25 cellular contexts compared by ENCODE assay signal in genomic region chr5:173901705-173902104, GRCh38. TPM values are rescaled to one million over a fixed set of nuclear protein-coding genes. Genes with fewer than 3 reads are reported as not detected.
DNase-seq lines count a peak whose midpoint lies in the region; ATAC-seq and TF ChIP-seq lines count a peak whose summit lies in the region.
"Had no signal": no experiment of that assay in that cellular context is flagged by ENCODE, and none has a peak within 500 bp of the region (broad histone marks: within the 10 kb centered on the region; RNA-seq: fewer than 3 reads in every experiment).

No MANE protein-coding gene starts in this region.

- H3K9me3 ChIP-seq in OCI-LY7 (ENCODE audit: low read length) (peaks cover 2% of the 10 kb centered on the region; the same call in 1 of the 2 replicates), psoas muscle (no peaks in the 10 kb centered on the region)
- H3K9me3 ChIP-seq: pancreas, testis had no signal

- H3K27ac ChIP-seq in KMS-11 (no peak overlapping the region), OCI-LY7 (ENCODE audit: low read depth, low read length, poor library complexity, severe bottlenecking) (peak overlapping the region; percentile 27), coronary artery (peak overlapping the region; percentile 33 to 39), psoas muscle (peak overlapping the region; percentile 71)
- H3K27ac ChIP-seq: epithelial cell of prostate had no signal

- H3K27me3 ChIP-seq in KMS-11 (ENCODE audit: insufficient read depth, low read depth): no peaks in the 10 kb centered on the region
- no peaks in the 10 kb centered on the region for H3K27me3 ChIP-seq in psoas muscle (ENCODE audit: insufficient read depth in 3 of 3, low read length in 2 of 3)
- H3K27me3 ChIP-seq: pancreas, testis had no signal

- H3K79me2 ChIP-seq in KMS-11 (ENCODE audit: insufficient read depth, low read depth): peaks cover 97% of the 10 kb centered on the region
- H3K79me2 ChIP-seq in OCI-LY7 (ENCODE audit: insufficient read depth, low read depth, low read length): peaks cover 100% of the 10 kb centered on the region

- 96 to 97% (median 96%) methylated on average over 3 of the region's 3 CpGs for WGBS in psoas muscle, 3 donors

- H4K20me1 ChIP-seq in KMS-11 (ENCODE audit: insufficient read depth): 0 out of 2 replicates have a peak, but pooled peaks cover 3% of the 10 kb centered on the region
- no peaks in the 10 kb centered on the region for H4K20me1 ChIP-seq in OCI-LY7 (ENCODE audit: insufficient read depth, low read length)

- H3K4me2 ChIP-seq in KMS-11 (peak overlapping the region; percentile 91), OCI-LY7 (ENCODE audit: low read length) (peak overlapping the region; percentile 85)

- POLR2A ChIA-PET in OCI-LY7 (lab: Charles Lee): interaction anchor here (0.6 to 5.8 kb wide), 12 partner anchors 9 to 166 kb away, joined by 3 to 114 read pairs (median 4); no protein-coding TSS in a partner anchor

- H2AFZ ChIP-seq in KMS-11 (ENCODE audit: low read depth) (no peak overlapping the region), OCI-LY7 (ENCODE audit: low read length) (no peak overlapping the region)

- BruUV-seq in OCI-LY7 (replicated peaks; lab: Mats Ljungman, UMichigan): no TSS peak

- no peak for TF ChIP-seq CTCF in KMS-11 (conservative IDR thresholded peaks at IDR 0.05; ENCODE audit: low read depth, low read length)
- TF ChIP-seq CTCF in OCI-LY7 (conservative IDR thresholded peaks at IDR 0.05; ENCODE audit: low read length): no peak
- TF ChIP-seq CTCF in coronary artery (IDR thresholded peaks at IDR 0.05): no peak
- TF ChIP-seq CTCF in psoas muscle (IDR thresholded peaks at IDR 0.05): no peak

- H3K36me3 ChIP-seq in KMS-11 (ENCODE audit: insufficient read depth) (no peaks in the 10 kb centered on the region), OCI-LY7 (ENCODE audit: insufficient read depth, low read length) (peaks cover 29% of the 10 kb centered on the region), psoas muscle (ENCODE audit: insufficient read depth in 1 of 2, low read depth in 1 of 2) (no peaks in the 10 kb centered on the region)
- H3K36me3 ChIP-seq: pancreas had no signal

- intact Hi-C loops in OCI-LY7 (cut with micrococcal nuclease; ENCODE audit: unreplicated experiment): no loop called here
- intact Hi-C loops in psoas muscle (cut with DNase I): no loop called here

- CTCF ChIA-PET in OCI-LY7 (lab: Charles Lee; ENCODE audit: unreplicated experiment): interaction anchor here (0.5 to 1.2 kb wide), 2 partner anchors 14 to 201 kb away, joined by 3 read pairs; no protein-coding TSS in a partner anchor

- no peak for DNase-seq in OCI-LY7 (ENCODE audit: low spot score)
- DNase-seq in coronary artery (ENCODE audit: low spot score): no peak
- no peak for DNase-seq in psoas muscle
- DNase-seq in ureter (ENCODE audit: low spot score): no peak
- DNase-seq in stimulated activated CD4-positive, alpha-beta T cell treated with anti-CD3 and anti-CD28 coated beads, Interleukin-2, amount 100 ng/mL, for 48 hours: no peak
- DNase-seq in stimulated activated CD4-positive, alpha-beta T cell treated with anti-CD3 and anti-CD28 coated beads, Interleukin-2, amount 100 ng/mL, for 24 hours: no peak
- DNase-seq: activated CD4-positive, alpha-beta T cell treated with anti-CD3 and anti-CD28 coated beads for 1 hour; activated CD8-positive, alpha-beta T cell treated with anti-CD3 and anti-CD28 coated beads for 36 hours; activated effector memory CD4-positive, alpha-beta T cell treated with Interleukin-2 at 50 U/mL for 16 hours; activated naive CD8-positive, alpha-beta T cell treated with anti-CD3 and anti-CD28 coated beads, Interleukin-2, amount 10 ng/mL, durations not matched to agents 7 days and 5 days; effector CD8-positive, alpha-beta T cell; GOT3; NCI-H1048; NCI-H1694; NCI-H2171 treated with DMSO at 0.1 percent for 48 hours; NCI-H510A treated with DMSO at 0.1 percent for 48 hours; nephron progenitor cell; pancreas; stimulated activated CD4-positive, alpha-beta T cell treated with anti-CD3 and anti-CD28 coated beads, Interleukin-15, amount 100 ng/mL, for 24 hours; stimulated activated naive CD4-positive, alpha-beta T cell treated with Interleukin-2 at 50 U/mL for 16 hours; testis had no signal

- no peaks in the 10 kb centered on the region for H3K9me2 ChIP-seq in OCI-LY7 (ENCODE audit: insufficient read depth, low read length)

- H3K9ac ChIP-seq in KMS-11: no peak overlapping the region

- H3K4me1 ChIP-seq in KMS-11 (ENCODE audit: low read depth, poor library complexity, severe bottlenecking) (peaks cover 80% of the 10 kb centered on the region), OCI-LY7 (ENCODE audit: insufficient read depth, low read length, poor library complexity, severe bottlenecking) (peaks cover 79% of the 10 kb centered on the region), psoas muscle (peaks cover 72% of the 10 kb centered on the region)
- H3K4me1 ChIP-seq: testis had no signal

- ATAC-seq in psoas muscle (peak in 1 of 4 donors; percentile 18), GM18868 (IDR thresholded peaks at IDR 0.05; ENCODE audit: unreplicated experiment) (no peak)
- ATAC-seq: activated CD8-positive, alpha-beta T cell treated with anti-CD3 and anti-CD28 coated beads for 36 hours; HepG2 had no signal

- no peak overlapping the region for H3K4me3 ChIP-seq in KMS-11 (IDR thresholded peaks at IDR 0.05; ENCODE audit: insufficient read depth, low read depth, low read length)
- no peak overlapping the region for H3K4me3 ChIP-seq in OCI-LY7 (ENCODE audit: low read depth, low read length, poor library complexity, severe bottlenecking)
- no peak overlapping the region for H3K4me3 ChIP-seq in coronary artery
- H3K4me3 ChIP-seq in psoas muscle: peak overlapping the region; percentile 6
- H3K4me3 ChIP-seq: pancreas, testis had no signal

RNA-seq across cellular contexts. Expression of gene CPEB4, which starts 13.6 kb away (rescaled TPM):
- 11.8 and 12.6 TPM in 2 replicates for total RNA-seq in OCI-LY7 (2014; rRNA removed; shearing (Covaris generic))
- 21.5 and 31.8 TPM in 2 replicates for total RNA-seq in OCI-LY7 (2022)
- 100 to 1,000 TPM in 3 of 4 donors, 10 to 100 TPM in 1; 95.0 to 262 (median 225) TPM for total RNA-seq in psoas muscle
- 10 to 100 TPM; 30.4 to 86.4 (median 33.1) TPM for polyA plus RNA-seq in psoas muscle
- total RNA-seq in ureter: 56.4 TPM
